Comparison of ENCODE assay signal across 25 cellular contexts in genomic region chrX:41958861-41959260, GRCh38.
"Had no signal": no experiment of that assay in that cellular context is flagged by ENCODE, and none has a peak within 500 bp of the region (broad histone marks: within the 10 kb centered on the region; RNA-seq: fewer than 3 reads in every experiment).

No MANE protein-coding gene starts in this region.

- H3K4me1 ChIP-seq: ascending aorta, Peyer's patch, SJSA1 had no signal

- H3K4me2 ChIP-seq: KMS-11 had no signal

- H3K36me3 ChIP-seq: ascending aorta, Peyer's patch, SJSA1 had no signal

- H3K4me3 ChIP-seq: ascending aorta, Peyer's patch, SJSA1 had no signal

- H3K9me3 ChIP-seq: ascending aorta, Peyer's patch, SJSA1 had no signal

- H3K9me3 Mint-ChIP-seq: activated CD8-positive, alpha-beta T cell treated with anti-CD3 and anti-CD28 coated beads for 36 hours; activated T-cell treated with anti-CD3 and anti-CD28 coated beads, Interleukin-2, amount 50 U/mL, for 72 hours; brain; central memory CD8-positive, alpha-beta T cell; T-helper 1 cell treated with Interleukin-12 subunit alpha and Interleukin-12 subunit beta and Interleukin-4 antibody, amounts not matched to agents 30 μg/mL and 1 μg/mL, for 36 hours; WTC11 had no signal

- H3K27ac Mint-ChIP-seq: activated CD8-positive, alpha-beta T cell treated with anti-CD3 and anti-CD28 coated beads for 36 hours; activated T-cell treated with anti-CD3 and anti-CD28 coated beads, Interleukin-2, amount 50 U/mL, for 72 hours; T-helper 1 cell treated with Interleukin-12 subunit alpha and Interleukin-12 subunit beta and Interleukin-4 antibody, amounts not matched to agents 30 μg/mL and 1 μg/mL, for 36 hours; WTC11 had no signal

- H3K36me3 Mint-ChIP-seq: brain, WTC11 had no signal

- H3K27me3 Mint-ChIP-seq: activated CD8-positive, alpha-beta T cell treated with anti-CD3 and anti-CD28 coated beads for 36 hours; brain; central memory CD8-positive, alpha-beta T cell had no signal

- H3K4me1 Mint-ChIP-seq: central memory CD8-positive, alpha-beta T cell had no signal

- H3K27me3 ChIP-seq: ascending aorta, Peyer's patch, SJSA1 had no signal

- DNase-seq: activated CD4-positive, alpha-beta T cell treated with anti-CD3 and anti-CD28 coated beads for 4 hours; activated CD8-positive, alpha-beta memory T cell treated with anti-CD3 and anti-CD28 coated beads, Interleukin-2, amount 50 U/mL, for 4 hours; activated CD8-positive, alpha-beta T cell treated with anti-CD3 and anti-CD28 coated beads for 36 hours; activated naive CD4-positive, alpha-beta T cell treated with anti-CD3 and anti-CD28 coated beads, Interleukin-2, amount 50 U/mL, for 16 hours; activated T-cell treated with anti-CD3 and anti-CD28 coated beads, Interleukin-2, amount 50 U/mL, for 72 hours; amniotic stem cell; MV-4-11; NCI-H1092 treated with DMSO at 0.1 percent for 48 hours; NCI-H1436; NCI-H1694 treated with DMSO at 0.1 percent for 48 hours; NCI-H2029 treated with DMSO at 0.1 percent for 48 hours; NCI-H345; NCI-H510A; NCI-H526 treated with DMSO at 0.1 percent for 48 hours; NCI-H82; NK-92 treated with Interleukin-12 subunit alpha and Interleukin-12 subunit beta, amount 100 ng/mL, for 24 hours; Peyer's patch; SHP77 had no signal

- H3K4me3 Mint-ChIP-seq: activated CD8-positive, alpha-beta T cell treated with anti-CD3 and anti-CD28 coated beads for 36 hours; activated T-cell treated with anti-CD3 and anti-CD28 coated beads, Interleukin-2, amount 50 U/mL, for 72 hours; brain; central memory CD8-positive, alpha-beta T cell; T-helper 1 cell treated with Interleukin-12 subunit alpha and Interleukin-12 subunit beta and Interleukin-4 antibody, amounts not matched to agents 30 μg/mL and 1 μg/mL, for 36 hours; WTC11 had no signal

- H3K27ac ChIP-seq: ascending aorta, KMS-11, Peyer's patch, SJSA1 had no signal

- ATAC-seq: activated CD8-positive, alpha-beta T cell treated with anti-CD3 and anti-CD28 coated beads for 36 hours; WTC11 had no signal

- H3K9ac ChIP-seq: KMS-11 had no signal
